Comparison of ENCODE assay signal across 8 cellular contexts in the genomic region with DNA sequence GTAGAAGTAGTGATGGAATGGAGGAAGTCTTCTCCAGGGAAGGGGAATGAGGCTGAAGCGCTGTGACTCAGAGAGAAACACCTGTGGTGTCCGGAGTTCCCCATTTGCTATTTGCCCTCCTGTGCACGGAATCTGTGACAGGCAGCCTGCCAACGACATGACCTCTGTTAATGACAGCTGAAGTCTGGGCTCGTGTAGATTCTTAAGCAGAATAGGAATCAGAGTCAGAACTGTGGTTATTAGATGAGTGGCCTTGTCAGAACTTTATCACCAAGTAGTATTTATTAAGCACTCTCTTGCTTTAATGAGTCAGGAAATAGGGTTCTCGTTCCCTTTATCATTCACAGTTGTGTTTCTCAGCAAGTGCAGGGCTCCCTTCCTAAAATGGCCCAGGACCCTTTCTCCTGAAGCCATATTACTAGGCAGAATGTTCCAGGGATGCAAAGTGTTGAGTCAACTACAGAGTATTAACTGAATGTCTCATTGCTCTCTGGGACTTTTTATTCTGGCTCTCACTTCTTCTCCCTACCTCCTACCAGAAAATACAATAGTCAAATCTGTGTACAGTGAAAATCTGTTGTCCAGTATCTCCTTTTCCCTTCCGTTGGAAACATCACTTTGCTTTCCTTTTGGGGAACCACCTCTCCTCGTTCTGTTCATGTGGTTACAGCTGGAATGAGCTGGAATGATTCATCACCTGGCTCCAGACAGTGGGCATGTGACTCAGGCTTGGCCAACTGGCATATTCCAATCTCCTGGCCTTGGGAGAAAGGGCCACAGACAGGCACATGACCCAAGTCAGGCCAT.
DNase-seq lines count a peak whose midpoint lies in the region; ATAC-seq, FAIRE-seq and TF ChIP-seq lines count a peak whose summit lies in the region.

No MANE protein-coding gene starts in this region.

- H3K36me3 Mint-ChIP-seq in type B pancreatic cell, result no peaks in the 10 kb centered on the region

- peak; percentile 88 for ATAC-seq in HG03135 (IDR thresholded peaks at IDR 0.05; ENCODE audit: unreplicated experiment)

- no peak for TF ChIP-seq CTCF in type B pancreatic cell (conservative IDR thresholded peaks at IDR 0.05)

- peak; percentile 89 for FAIRE-seq in GM19239 (lab: Jason Lieb, UNC)

- H3K4me1 Mint-ChIP-seq in type B pancreatic cell (ENCODE audit: unreplicated experiment), result no peaks in the 10 kb centered on the region

- peak; percentile 73 for DNase-seq in AG08396 (ENCODE audit: low spot score)
- DNase-seq in GM19239 (ENCODE audit: insufficient read length, low spot score), result peak; percentile 43
- peak; percentile 43 for DNase-seq in T1000 (lab: John Stamatoyannopoulos, UW)
- peak; percentile 73 for DNase-seq in fibroblast of the conjunctiva (ENCODE audit: low read depth)
- peak; percentile 30 for DNase-seq in stimulated activated CD4-positive, alpha-beta T cell treated with anti-CD3 and anti-CD28 coated beads, Interleukin-4, amount 100 ng/mL, for 1 hour
- no peak for DNase-seq in type B pancreatic cell (ENCODE audit: extremely low spot score, unreplicated experiment)
- no peak for DNase-seq in NCI-H345 (lab: John Stamatoyannopoulos, UW)

- H3K27ac Mint-ChIP-seq in type B pancreatic cell, result no peak overlapping the region

- H3K27me3 Mint-ChIP-seq in type B pancreatic cell, result peaks cover 3% of the 10 kb centered on the region

- no peak overlapping the region for H3K4me3 Mint-ChIP-seq in type B pancreatic cell

- H3K9me3 Mint-ChIP-seq in type B pancreatic cell, result peaks cover 6% of the 10 kb centered on the region

Comparison
In these comparisons a context has a peak if more than half of its experiments do, and no peak if none do; other contexts are left out.
1. DNase-seq: peak in AG08396 (single experiment), GM19239 (single experiment), T1000 (single experiment), fibroblast of the conjunctiva (single experiment) and stimulated activated CD4-positive, alpha-beta T cell treated with anti-CD3 and anti-CD28 coated beads, Interleukin-4, amount 100 ng/mL, for 1 hour (single experiment); none in type B pancreatic cell (single experiment) and NCI-H345 (single experiment).